In genomic region chr4:56435001-56435747, GRCh38 we compare ENCODE assay signal across 1 cellular context.
TF ChIP-seq lines count a peak whose summit lies in the region.

Gene PPAT, minus strand, starts transcription at chr4:56435615. Its CDS starts 138 bp downstream, at chr4:56435477.

TF ChIP-seq in HepG2, 621 proteins besides CTCF, POLR2A, EP300 and RAD21 (continued from another document and continues in another):
- no peak for TF ChIP-seq ZMAT5 (CRISPR knock-in tag; IDR thresholded peaks at IDR 0.05; ENCODE audit: borderline replicate concordance, low read depth)
- 0 out of 2 replicates have a peak, but pooled peaks have one; percentile 46 for TF ChIP-seq AKAP8 (CRISPR knock-in tag; IDR thresholded peaks at IDR 0.05)
- 0 out of 2 replicates have a peak, but pooled peaks have one; percentile 40 for TF ChIP-seq ZSCAN29 (CRISPR knock-in tag; conservative IDR thresholded peaks at IDR 0.05)
- TF ChIP-seq ZNF790 (CRISPR knock-in tag; IDR thresholded peaks at IDR 0.05; ENCODE audit: borderline replicate concordance), result no peak
- TF ChIP-seq ZNF83 (CRISPR knock-in tag; IDR thresholded peaks at IDR 0.05; ENCODE audit: borderline replicate concordance), result no peak; the same call in 1 of the 2 replicates
- peak; percentile 77 for TF ChIP-seq SALL2 (CRISPR knock-in tag; IDR thresholded peaks at IDR 0.05)
- TF ChIP-seq ATF5 (CRISPR knock-in tag; IDR thresholded peaks at IDR 0.05; ENCODE audit: low read depth), result no peak
- TF ChIP-seq ELF4 (CRISPR knock-in tag; IDR thresholded peaks at IDR 0.05; ENCODE audit: borderline replicate concordance), result no peak
- TF ChIP-seq GMEB2 (CRISPR knock-in tag; IDR thresholded peaks at IDR 0.05; ENCODE audit: low read depth), result 0 out of 2 replicates have a peak, but pooled peaks have one; percentile 7
- no peak for TF ChIP-seq GLMP (CRISPR knock-in tag; IDR thresholded peaks at IDR 0.05; ENCODE audit: borderline replicate concordance)
- TF ChIP-seq JARID2 (CRISPR knock-in tag; IDR thresholded peaks at IDR 0.05; ENCODE audit: insufficient replicate concordance), result no peak
- no peak for TF ChIP-seq HDAC6 (IDR thresholded peaks at IDR 0.05; ENCODE audit: low read depth, low read length)
- TF ChIP-seq TFDP2 (CRISPR knock-in tag; IDR thresholded peaks at IDR 0.05), result no peak; the same call in 1 of the 2 replicates
- no peak for TF ChIP-seq RXRA (CRISPR knock-in tag; IDR thresholded peaks at IDR 0.05)
- TF ChIP-seq SKI (IDR thresholded peaks at IDR 0.05; ENCODE audit: partially characterized antibody), result peak; percentile 12
- peak; percentile 58; the same call in 1 of the 2 replicates for TF ChIP-seq ZBTB20 (CRISPR knock-in tag; IDR thresholded peaks at IDR 0.05; ENCODE audit: borderline replicate concordance, low read depth)
- TF ChIP-seq ZNF253 (CRISPR knock-in tag; IDR thresholded peaks at IDR 0.05; ENCODE audit: borderline replicate concordance), result 0 out of 2 replicates have a peak, but pooled peaks have one; percentile 68
- no peak for TF ChIP-seq GTF2F1 (IDR thresholded peaks at IDR 0.05; ENCODE audit: low read length)
- TF ChIP-seq FOSL1 (CRISPR knock-in tag; IDR thresholded peaks at IDR 0.05; ENCODE audit: borderline replicate concordance), result no peak
- TF ChIP-seq ZNF512 (CRISPR knock-in tag; IDR thresholded peaks at IDR 0.05), result no peak
- peak; percentile 36; the same call in 1 of the 2 replicates for TF ChIP-seq IRF2 (CRISPR knock-in tag; IDR thresholded peaks at IDR 0.05)
- TF ChIP-seq ZNF570 (CRISPR knock-in tag; IDR thresholded peaks at IDR 0.05; ENCODE audit: borderline replicate concordance), result 0 out of 2 replicates have a peak, but pooled peaks have one; percentile 49
- no peak for TF ChIP-seq ZNF780A (CRISPR knock-in tag; IDR thresholded peaks at IDR 0.05)
- TF ChIP-seq DMTF1 (CRISPR knock-in tag; IDR thresholded peaks at IDR 0.05), result no peak
- TF ChIP-seq BRF2 (CRISPR knock-in tag; IDR thresholded peaks at IDR 0.05), result no peak; the same call in 1 of the 2 replicates
- TF ChIP-seq ELK4 (CRISPR knock-in tag; IDR thresholded peaks at IDR 0.05; ENCODE audit: borderline replicate concordance), result no peak; the same call in 1 of the 2 replicates
- no peak; the same call in 1 of the 2 replicates for TF ChIP-seq ZNF460 (CRISPR knock-in tag; IDR thresholded peaks at IDR 0.05; ENCODE audit: borderline replicate concordance)
- no peak for TF ChIP-seq ZNF510 (CRISPR knock-in tag; IDR thresholded peaks at IDR 0.05; ENCODE audit: low read depth)
- TF ChIP-seq THAP9 (CRISPR knock-in tag; IDR thresholded peaks at IDR 0.05; ENCODE audit: borderline replicate concordance), result no peak
- peak; percentile 82 for TF ChIP-seq MEF2D (CRISPR knock-in tag; IDR thresholded peaks at IDR 0.05)
- peak; percentile 42; the same call in 1 of the 2 replicates for TF ChIP-seq ARHGAP35 (CRISPR knock-in tag; IDR thresholded peaks at IDR 0.05; ENCODE audit: borderline replicate concordance)
- TF ChIP-seq CBX5 (CRISPR knock-in tag; IDR thresholded peaks at IDR 0.05; ENCODE audit: borderline replicate concordance), result 0 out of 2 replicates have a peak, but pooled peaks have one; percentile 10
- no peak for TF ChIP-seq USF2 (IDR thresholded peaks at IDR 0.05; ENCODE audit: low read depth, low read length)
- no peak for TF ChIP-seq USF2 (CRISPR knock-in tag; IDR thresholded peaks at IDR 0.05; ENCODE audit: borderline replicate concordance)
- TF ChIP-seq ZNF550 (CRISPR knock-in tag; IDR thresholded peaks at IDR 0.05; ENCODE audit: borderline replicate concordance), result no peak
- TF ChIP-seq ZNF383 (CRISPR knock-in tag; IDR thresholded peaks at IDR 0.05; ENCODE audit: borderline replicate concordance), result 0 out of 2 replicates have a peak, but pooled peaks have one; percentile 25
- TF ChIP-seq NR3C1 (CRISPR knock-in tag; IDR thresholded peaks at IDR 0.05), result no peak
- TF ChIP-seq ZNF605 (CRISPR knock-in tag; IDR thresholded peaks at IDR 0.05), result peak; percentile 93
- TF ChIP-seq IKZF1 (IDR thresholded peaks at IDR 0.05), result no peak
- TF ChIP-seq LBX2 (CRISPR knock-in tag; IDR thresholded peaks at IDR 0.05; ENCODE audit: borderline replicate concordance), result peak; percentile 15; the same call in 1 of the 2 replicates
- no peak for TF ChIP-seq DDIT3 (CRISPR knock-in tag; IDR thresholded peaks at IDR 0.05)
- no peak for TF ChIP-seq ZNF282 (IDR thresholded peaks at IDR 0.05; ENCODE audit: partially characterized antibody)
